7 cellular contexts compared by ENCODE assay signal in genomic region chr7:18520450-18521235, GRCh38. TPM values are rescaled to one million over a fixed set of nuclear protein-coding genes. Genes with fewer than 3 reads are reported as not detected.
DNase-seq lines count a peak whose midpoint lies in the region; ATAC-seq and TF ChIP-seq lines count a peak whose summit lies in the region.

No MANE protein-coding gene starts in this region.

- H3K4me3 Mint-ChIP-seq in activated naive CD4-positive, alpha-beta T cell treated with anti-CD3 and anti-CD28 coated beads for 36 hours: no peak overlapping the region

- no peaks in the 10 kb centered on the region for H3K36me3 ChIP-seq in gastrocnemius medialis

- no peaks in the 10 kb centered on the region for H3K9me3 ChIP-seq in gastrocnemius medialis

- H3K27me3 Mint-ChIP-seq in activated naive CD4-positive, alpha-beta T cell treated with anti-CD3 and anti-CD28 coated beads for 36 hours (ENCODE audit: low read depth): no peaks in the 10 kb centered on the region

- no peaks in the 10 kb centered on the region for H3K4me1 Mint-ChIP-seq in activated naive CD4-positive, alpha-beta T cell treated with anti-CD3 and anti-CD28 coated beads for 36 hours (ENCODE audit: low read depth)

- peak overlapping the region; percentile 29 to 35 (median 30) for H3K4me3 ChIP-seq in gastrocnemius medialis

- TF ChIP-seq POLR2A in gastrocnemius medialis (IDR thresholded peaks at IDR 0.05): no peak

- H3K36me3 Mint-ChIP-seq in activated naive CD4-positive, alpha-beta T cell treated with anti-CD3 and anti-CD28 coated beads for 36 hours (ENCODE audit: low read depth): no peaks in the 10 kb centered on the region

- intact Hi-C loops in gastrocnemius medialis (cut with DNase I; ENCODE audit: low total_unique reads): no loop called here
- intact Hi-C loops in activated naive CD4-positive, alpha-beta T cell treated with anti-CD3 and anti-CD28 coated beads for 36 hours (cut with micrococcal nuclease): no loop called here

- DNase-seq in SK-N-DZ (ENCODE audit: low spot score) (peak; percentile 92), gastrocnemius medialis (peak; percentile 43 to 78), Ammon's horn (ENCODE audit: low spot score) (no peak), NCI-H82 (lab: John Stamatoyannopoulos, UW) (no peak)
- no peak for DNase-seq in activated naive CD4-positive, alpha-beta T cell treated with anti-CD3 and anti-CD28 coated beads for 36 hours

- no peak for TF ChIP-seq CTCF in gastrocnemius medialis (IDR thresholded peaks at IDR 0.05 in 4 of 5, conservative IDR thresholded peaks at IDR 0.05 in 1 of 5)

- ATAC-seq in GM19025 (IDR thresholded peaks at IDR 0.05; ENCODE audit: low read depth, unreplicated experiment) (peak; percentile 62), HG02973 (IDR thresholded peaks at IDR 0.05; ENCODE audit: unreplicated experiment) (peak; percentile 59), gastrocnemius medialis (peak; percentile 91 to 95)

- no peaks in the 10 kb centered on the region for H3K27me3 ChIP-seq in gastrocnemius medialis

- peaks cover 2% of the 10 kb centered on the region for H3K9me3 Mint-ChIP-seq in activated naive CD4-positive, alpha-beta T cell treated with anti-CD3 and anti-CD28 coated beads for 36 hours

- CTCF ChIA-PET in activated naive CD4-positive, alpha-beta T cell treated with anti-CD3 and anti-CD28 coated beads for 36 hours (lab: Charles Lee): no interaction called here

- H3K27ac ChIP-seq in gastrocnemius medialis: peak overlapping the region; percentile 73 to 82 (median 80)

- in situ Hi-C loops in gastrocnemius medialis (cut with MboI; ENCODE audit: low sequenced_read_pairs in 4 of 4): no loop called here

- H3K4me1 ChIP-seq in gastrocnemius medialis: peaks cover 59 to 64% of the 10 kb centered on the region in 2 donors

- H3K27ac Mint-ChIP-seq in activated naive CD4-positive, alpha-beta T cell treated with anti-CD3 and anti-CD28 coated beads for 36 hours: no peak overlapping the region

RNA-seq across cellular contexts. Expression of gene HDAC9, which starts 25.1 kb away (rescaled TPM):
- 27.2 and 29.5 TPM in 2 replicates for polyA plus RNA-seq in SK-N-DZ (2014; cell fraction: cytosol; rRNA removed)
- polyA plus RNA-seq in SK-N-DZ (2014; cell fraction: nucleus; rRNA removed): 15.2 and 15.6 TPM in 2 replicates
- total RNA-seq in gastrocnemius medialis: 10 to 100 TPM in 1 of 4 donors, 1 to 10 TPM in 3; 3.0 to 14.0 (median 5.6) TPM
- not detected for total RNA-seq in activated naive CD4-positive, alpha-beta T cell treated with anti-CD3 and anti-CD28 coated beads for 36 hours

Comparison
In these comparisons a context has a peak if more than half of its experiments do, and no peak if none do; other contexts are left out.
1. DNase-seq: peak in SK-N-DZ (single experiment) and gastrocnemius medialis (2 of 2); none in activated naive CD4-positive, alpha-beta T cell treated with anti-CD3 and anti-CD28 coated beads for 36 hours (single experiment), Ammon's horn (single experiment) and NCI-H82 (single experiment).
2. Peak in every context shown above with its lines, with median percentiles within 50 percentile points of each other: ATAC-seq.